Comparison of ENCODE assay signal across 14 cellular contexts in the genomic region with DNA sequence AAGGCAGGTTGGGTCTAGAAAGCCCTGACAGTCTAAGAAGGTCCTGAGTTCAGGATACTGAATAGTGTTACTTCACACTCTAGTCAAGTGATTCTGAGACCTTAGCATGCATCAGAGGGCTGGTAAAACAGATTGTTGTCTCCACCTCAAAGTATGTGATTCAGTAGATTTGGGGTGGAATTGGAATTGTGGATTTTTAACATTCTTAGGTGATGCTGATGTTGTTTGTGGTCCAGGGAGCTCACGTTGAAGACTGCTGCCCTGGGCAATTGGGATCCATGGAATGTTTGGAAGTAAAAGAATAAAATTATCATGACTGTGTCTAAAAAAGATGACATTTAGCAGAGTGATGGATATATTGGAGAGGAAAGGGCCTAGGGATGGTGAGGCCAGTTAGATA.
"Had no signal": no experiment of that assay in that cellular context is flagged by ENCODE, and none has a peak within 500 bp of the region (broad histone marks: within the 10 kb centered on the region; RNA-seq: fewer than 3 reads in every experiment).

No MANE protein-coding gene starts in this region.

- DNase-seq: activated CD4-positive, alpha-beta T cell treated with anti-CD3 and anti-CD28 coated beads, Interleukin-2, amount 50 U/mL, for 4 hours; activated naive CD4-positive, alpha-beta T cell treated with anti-CD3 and anti-CD28 coated beads, Interleukin-2, amount 10 ng/mL, durations not matched to agents 7 days and 5 days; body of pancreas; effector memory CD4-positive, alpha-beta T cell; foreskin melanocyte; kidney glomerular epithelial cell; ovary; stimulated activated CD4-positive, alpha-beta T cell treated with anti-CD3 and anti-CD28 coated beads, Interleukin-2, amount 100 ng/mL, for 48 hours; SW 1271 had no signal

- H3K4me3 Mint-ChIP-seq: activated naive CD4-positive, alpha-beta T cell treated with anti-CD3 and anti-CD28 coated beads, Interleukin-2, amount 10 ng/mL, durations not matched to agents 7 days and 5 days; dendritic cell treated with granulocyte-macrophage colony-stimulating factor and Interleukin-4, amounts not matched to agents 40 ng/mL and 50 ng/mL, for 4 days; neural crest cell; stimulated activated memory B cell treated with anti-CD40 and anti-IgM and Interleukin-4, amounts not matched to agents 10 μg/mL and 1 μg/mL and 100 μg/mL, for 72 hours; T-helper 2 cell treated with Interferon-gamma antibody and Interleukin-4, amounts not matched to agents 5 μg/mL and 100 μg/mL, for 36 hours had no signal

- H3K36me3 ChIP-seq: ovary had no signal

- H3K27ac ChIP-seq: body of pancreas, ovary had no signal

- H3K27ac Mint-ChIP-seq: activated naive CD4-positive, alpha-beta T cell treated with anti-CD3 and anti-CD28 coated beads, Interleukin-2, amount 10 ng/mL, durations not matched to agents 7 days and 5 days; activated T-helper 2 cell treated with anti-CD3 and anti-CD28 coated beads, Interferon-gamma antibody, Interleukin-2, Interleukin-4, amounts not matched to agents 10 μg/mL and 5 μg/mL and 100 μg/mL, durations not matched to agents 14 hours and 24 hours and 36 hours; dendritic cell treated with granulocyte-macrophage colony-stimulating factor and Interleukin-4, amounts not matched to agents 40 ng/mL and 50 ng/mL, for 4 days; stimulated activated memory B cell treated with anti-CD40 and anti-IgM and Interleukin-4, amounts not matched to agents 10 μg/mL and 1 μg/mL and 100 μg/mL, for 72 hours; T-helper 2 cell treated with Interferon-gamma antibody and Interleukin-4, amounts not matched to agents 5 μg/mL and 100 μg/mL, for 36 hours had no signal

- H3K27me3 ChIP-seq: body of pancreas, ovary had no signal

- H3K4me3 ChIP-seq: body of pancreas, ovary had no signal

- H3K36me3 Mint-ChIP-seq: activated naive CD4-positive, alpha-beta T cell treated with anti-CD3 and anti-CD28 coated beads, Interleukin-2, amount 10 ng/mL, durations not matched to agents 7 days and 5 days; stimulated activated memory B cell treated with anti-CD40 and anti-IgM and Interleukin-4, amounts not matched to agents 10 μg/mL and 1 μg/mL and 100 μg/mL, for 72 hours had no signal

- H3K4me1 Mint-ChIP-seq: activated naive CD4-positive, alpha-beta T cell treated with anti-CD3 and anti-CD28 coated beads, Interleukin-2, amount 10 ng/mL, durations not matched to agents 7 days and 5 days; neural crest cell; stimulated activated memory B cell treated with anti-CD40 and anti-IgM and Interleukin-4, amounts not matched to agents 10 μg/mL and 1 μg/mL and 100 μg/mL, for 72 hours had no signal

- ATAC-seq: body of pancreas; stimulated activated memory B cell treated with anti-CD40 and anti-IgM and Interleukin-4, amounts not matched to agents 10 μg/mL and 1 μg/mL and 100 μg/mL, for 72 hours had no signal

- H3K9me3 Mint-ChIP-seq: activated naive CD4-positive, alpha-beta T cell treated with anti-CD3 and anti-CD28 coated beads, Interleukin-2, amount 10 ng/mL, durations not matched to agents 7 days and 5 days; activated T-helper 2 cell treated with anti-CD3 and anti-CD28 coated beads, Interferon-gamma antibody, Interleukin-2, Interleukin-4, amounts not matched to agents 10 μg/mL and 5 μg/mL and 100 μg/mL, durations not matched to agents 14 hours and 24 hours and 36 hours; dendritic cell treated with granulocyte-macrophage colony-stimulating factor and Interleukin-4, amounts not matched to agents 40 ng/mL and 50 ng/mL, for 4 days; neural crest cell; stimulated activated memory B cell treated with anti-CD40 and anti-IgM and Interleukin-4, amounts not matched to agents 10 μg/mL and 1 μg/mL and 100 μg/mL, for 72 hours; T-helper 2 cell treated with Interferon-gamma antibody and Interleukin-4, amounts not matched to agents 5 μg/mL and 100 μg/mL, for 36 hours had no signal

- H3K9me3 ChIP-seq: body of pancreas, ovary had no signal

- H3K27me3 Mint-ChIP-seq: activated naive CD4-positive, alpha-beta T cell treated with anti-CD3 and anti-CD28 coated beads, Interleukin-2, amount 10 ng/mL, durations not matched to agents 7 days and 5 days; dendritic cell treated with granulocyte-macrophage colony-stimulating factor and Interleukin-4, amounts not matched to agents 40 ng/mL and 50 ng/mL, for 4 days; stimulated activated memory B cell treated with anti-CD40 and anti-IgM and Interleukin-4, amounts not matched to agents 10 μg/mL and 1 μg/mL and 100 μg/mL, for 72 hours had no signal
